ENCODE assay signal across 15 cellular contexts in the genomic region with DNA sequence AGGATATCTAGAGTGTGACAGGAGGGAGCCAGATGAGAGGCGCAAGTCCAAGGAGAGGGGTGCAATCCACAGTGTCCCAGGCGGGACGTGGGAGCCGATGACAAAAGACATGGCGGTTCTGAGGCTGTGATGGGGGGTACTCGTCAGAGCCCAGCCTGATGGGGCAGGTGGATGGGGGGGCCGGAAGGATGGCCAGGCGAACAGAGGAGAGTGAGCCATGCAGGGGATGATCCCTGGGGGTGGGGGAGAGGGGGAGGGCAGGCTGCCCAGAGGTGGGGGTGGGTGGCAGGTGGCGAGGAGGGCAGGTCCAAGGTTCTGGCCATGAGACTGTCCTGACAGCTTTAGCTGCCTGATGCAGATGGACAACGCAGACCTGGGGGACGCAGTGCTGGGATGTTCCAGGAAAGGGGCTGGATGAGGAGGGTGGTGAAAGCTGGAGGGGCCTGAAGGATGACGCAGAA. TPM values are rescaled to one million over a fixed set of nuclear protein-coding genes. Genes with fewer than 3 reads are reported as not detected.
DNase-seq lines count a peak whose midpoint lies in the region; ATAC-seq, FAIRE-seq and TF ChIP-seq lines count a peak whose summit lies in the region.
"Had no signal": no experiment of that assay in that cellular context is flagged by ENCODE, and none has a peak within 500 bp of the region (broad histone marks: within the 10 kb centered on the region; RNA-seq: fewer than 3 reads in every experiment).

No MANE protein-coding gene starts in this region.

- H3K9me3 ChIP-seq in HCT116 (ENCODE audit: control insufficient read depth in 1 of 2, insufficient read depth in 1 of 2, low read depth in 1 of 2, low read length in 2 of 2) (no peaks in the 10 kb centered on the region), neural progenitor cell (ENCODE audit: low read depth) (no peaks in the 10 kb centered on the region), OCI-LY7 (ENCODE audit: low read length) (no peaks in the 10 kb centered on the region)
- no peaks in the 10 kb centered on the region for H3K9me3 ChIP-seq in CD4-positive, alpha-beta T cell (ENCODE audit: control insufficient read depth, low read length)
- H3K9me3 ChIP-seq: ovary, transverse colon had no signal

- H3K27ac ChIP-seq in HCT116 (ENCODE audit: low read depth, low read length), result no peak overlapping the region
- no peak overlapping the region for H3K27ac ChIP-seq in neural progenitor cell
- no peak overlapping the region for H3K27ac ChIP-seq in OCI-LY7 (ENCODE audit: low read depth, low read length, poor library complexity, severe bottlenecking)
- H3K27ac ChIP-seq in CD4-positive, alpha-beta T cell (ENCODE audit: low read depth, low read length), result no peak overlapping the region
- H3K27ac ChIP-seq: GM23248, ovary had no signal

- no peaks in the 10 kb centered on the region for H4K20me1 ChIP-seq in HCT116 (ENCODE audit: insufficient read depth)
- H4K20me1 ChIP-seq in neural progenitor cell (ENCODE audit: low read depth), result no peaks in the 10 kb centered on the region
- H4K20me1 ChIP-seq in OCI-LY7 (ENCODE audit: insufficient read depth, low read length), result no peaks in the 10 kb centered on the region

- H3K79me2 ChIP-seq in HCT116 (ENCODE audit: insufficient read depth, low read length) (no peaks in the 10 kb centered on the region), neural progenitor cell (ENCODE audit: low read depth) (no peaks in the 10 kb centered on the region), OCI-LY7 (ENCODE audit: insufficient read depth, low read depth, low read length) (no peaks in the 10 kb centered on the region)

- H3K27ac Mint-ChIP-seq in CD14-positive monocyte (peak overlapping the region in 4 of 7 donors; percentile 51 to 91 (median 86)), chondrocyte (ENCODE audit: unreplicated experiment) (no peak overlapping the region), neural progenitor cell (peak overlapping the region; percentile 52)
- no peak overlapping the region for H3K27ac Mint-ChIP-seq in CD4-positive, alpha-beta T cell
- H3K27ac Mint-ChIP-seq: activated CD4-positive, alpha-beta T cell treated with anti-CD3 and anti-CD28 coated beads, Interleukin-2, amount 10 ng/mL, durations not matched to agents 24 days and 14 days; B cell had no signal

- H3K9ac ChIP-seq in HCT116 (ENCODE audit: low read length) (no peak overlapping the region), neural progenitor cell (no peak overlapping the region)
- H3K9ac ChIP-seq: GM23248 had no signal

- no peak overlapping the region for H2AFZ ChIP-seq in HCT116 (ENCODE audit: low read depth, low read length, poor library complexity, severe bottlenecking)
- H2AFZ ChIP-seq in neural progenitor cell (replicated peaks), result no peak overlapping the region
- no peak overlapping the region for H2AFZ ChIP-seq in OCI-LY7 (ENCODE audit: low read length)
- H2AFZ ChIP-seq: GM23248 had no signal

- DNase-seq in CD14-positive monocyte (ENCODE audit: low spot score) (peak; percentile 41), HCT116 (ENCODE audit: low read depth, low spot score) (no peak), chondrocyte (ENCODE audit: low spot score) (peak; percentile 68), neural progenitor cell (ENCODE audit: low spot score) (no peak), HTR-8/SVneo (ENCODE audit: insufficient read length, low spot score) (no peak), OCI-LY7 (ENCODE audit: low spot score) (no peak)
- DNase-seq in CD4-positive, alpha-beta T cell, result no peak
- DNase-seq: activated CD4-positive, alpha-beta T cell treated with anti-CD3 and anti-CD28 coated beads, Interleukin-2, amount 10 ng/mL, durations not matched to agents 24 days and 14 days; amniotic stem cell had no signal

- H3K4me1 ChIP-seq in HCT116 (ENCODE audit: control insufficient read depth in 1 of 2, insufficient read depth in 2 of 2, low read length in 2 of 2) (peaks cover 13 to 38% of the 10 kb centered on the region in 2 experiments; a peak in 3 of 4 replicates), neural progenitor cell (no peaks in the 10 kb centered on the region), OCI-LY7 (ENCODE audit: insufficient read depth, low read length, poor library complexity, severe bottlenecking) (no peaks in the 10 kb centered on the region)

- FAIRE-seq in HTR-8/SVneo (lab: Jason Lieb, UNC), result no peak
- FAIRE-seq: G401.6 had no signal

- no peak for ATAC-seq in HCT116
- no peak for ATAC-seq in CD4-positive, alpha-beta T cell (ENCODE audit: poor library complexity)

- TF ChIP-seq CTCF in CD14-positive monocyte (IDR thresholded peaks at IDR 0.05) (no peak), HCT116 (IDR thresholded peaks at IDR 0.05 in 2 of 3, conservative IDR thresholded peaks at IDR 0.05 in 1 of 3; ENCODE audit: borderline replicate concordance in 1 of 3, insufficient read depth in 1 of 3, low read depth in 2 of 3, low read length in 2 of 3) (no peak), chondrocyte (IDR thresholded peaks at IDR 0.05) (no peak), neural progenitor cell (IDR thresholded peaks at IDR 0.05) (no peak), OCI-LY7 (conservative IDR thresholded peaks at IDR 0.05; ENCODE audit: low read length) (no peak)
- TF ChIP-seq CTCF in CD4-positive, alpha-beta T cell (IDR thresholded peaks at IDR 0.05), result no peak

- no peaks in the 10 kb centered on the region for H3K36me3 ChIP-seq in HCT116 (ENCODE audit: control insufficient read depth in 1 of 2, insufficient read depth in 2 of 2, low read length in 2 of 2)
- H3K36me3 ChIP-seq in neural progenitor cell, result no peaks in the 10 kb centered on the region
- H3K36me3 ChIP-seq in OCI-LY7 (ENCODE audit: insufficient read depth, low read length), result no peaks in the 10 kb centered on the region
- H3K36me3 ChIP-seq: ovary, transverse colon had no signal

- BruUV-seq in HCT116 (replicated peaks; lab: Mats Ljungman, UMichigan) (no TSS peak), OCI-LY7 (replicated peaks; lab: Mats Ljungman, UMichigan) (no TSS peak)

- H3K27me3 Mint-ChIP-seq in CD14-positive monocyte (ENCODE audit: low read depth in 3 of 3), result peaks cover 4 to 15% (median 13%) of the 10 kb centered on the region in 3 donors
- H3K27me3 Mint-ChIP-seq in chondrocyte (ENCODE audit: low read depth), result no peaks in the 10 kb centered on the region
- peaks cover 6% of the 10 kb centered on the region for H3K27me3 Mint-ChIP-seq in neural progenitor cell (ENCODE audit: insufficient read depth, low read depth)
- peaks cover 6% of the 10 kb centered on the region for H3K27me3 Mint-ChIP-seq in CD4-positive, alpha-beta T cell

- CTCF ChIA-PET in HCT116 (lab: Charles Lee), result no interaction called here
- CTCF ChIA-PET in OCI-LY7 (lab: Charles Lee; ENCODE audit: unreplicated experiment), result no interaction called here
- CTCF ChIA-PET in CD4-positive, alpha-beta T cell (lab: Charles Lee), result no interaction called here

- no peaks in the 10 kb centered on the region for H3K9me2 ChIP-seq in HCT116 (ENCODE audit: insufficient read depth)
- H3K9me2 ChIP-seq in OCI-LY7 (ENCODE audit: insufficient read depth, low read length), result no peaks in the 10 kb centered on the region

- POLR2A ChIA-PET in HCT116 (lab: Charles Lee) (no interaction called here), OCI-LY7 (lab: Charles Lee) (interaction anchor here (0.6 kb wide), 1 partner anchor 209 kb away, joined by 3 read pairs; no protein-coding TSS in a partner anchor)
- POLR2A ChIA-PET in CD4-positive, alpha-beta T cell (lab: Charles Lee), result no interaction called here

- RAD21 ChIA-PET in HCT116 (lab: Charles Lee; ENCODE audit: low non-redundant PET in 1 of 2, low total read pairs in 2 of 2, uncharacterized antibody in 2 of 2, unreplicated experiment in 2 of 2), result no interaction called here

- H3K27me3 ChIP-seq in HCT116 (ENCODE audit: insufficient read depth, low read length) (no peaks in the 10 kb centered on the region), neural progenitor cell (no peaks in the 10 kb centered on the region)
- no peaks in the 10 kb centered on the region for H3K27me3 ChIP-seq in CD4-positive, alpha-beta T cell (ENCODE audit: control insufficient read depth, insufficient read depth, low read length)
- H3K27me3 ChIP-seq: ovary, transverse colon had no signal

- TF ChIP-seq POLR2A in HCT116 (IDR thresholded peaks at IDR 0.05; ENCODE audit: borderline replicate concordance, extremely low read depth, insufficient read depth, insufficient read length), result no peak

- H3K9me3 Mint-ChIP-seq in CD14-positive monocyte, result peaks cover 0 to 3% (median 0%) of the 10 kb centered on the region in 7 donors
- no peaks in the 10 kb centered on the region for H3K9me3 Mint-ChIP-seq in chondrocyte (ENCODE audit: low read depth)
- no peaks in the 10 kb centered on the region for H3K9me3 Mint-ChIP-seq in neural progenitor cell
- no peaks in the 10 kb centered on the region for H3K9me3 Mint-ChIP-seq in CD4-positive, alpha-beta T cell
- H3K9me3 Mint-ChIP-seq: activated CD4-positive, alpha-beta T cell treated with anti-CD3 and anti-CD28 coated beads, Interleukin-2, amount 10 ng/mL, durations not matched to agents 24 days and 14 days; central memory CD8-positive, alpha-beta T cell had no signal

- H3K4me3 Mint-ChIP-seq in CD14-positive monocyte (no peak overlapping the region), chondrocyte (ENCODE audit: unreplicated experiment) (no peak overlapping the region), neural progenitor cell (no peak overlapping the region)
- H3K4me3 Mint-ChIP-seq in CD4-positive, alpha-beta T cell, result no peak overlapping the region
- H3K4me3 Mint-ChIP-seq: activated CD4-positive, alpha-beta T cell treated with anti-CD3 and anti-CD28 coated beads, Interleukin-2, amount 10 ng/mL, durations not matched to agents 24 days and 14 days; B cell; central memory CD8-positive, alpha-beta T cell had no signal

- intact Hi-C loops in CD14-positive monocyte (cut with micrococcal nuclease), result loop anchor here in 1 of 2 donors (5.0 kb wide), 1 partner anchor 34 kb away; no protein-coding TSS in a partner anchor
- intact Hi-C loops in HCT116 (cut with micrococcal nuclease), result loop anchor here (10.0 kb wide), 1 partner anchor 413 kb away; no protein-coding TSS in a partner anchor
- intact Hi-C loops in OCI-LY7 (cut with micrococcal nuclease; ENCODE audit: unreplicated experiment), result loop anchor here (5.0 to 10.0 kb wide), 3 partner anchors 34 to 423 kb away; no protein-coding TSS in a partner anchor
- intact Hi-C loops in CD4-positive, alpha-beta T cell (cut with DNase I, micrococcal nuclease), result loop anchor here in 1 of 2 experiments (10.0 kb wide), 1 partner anchor 333 kb away; a partner anchor contains a TSS

- H3F3A ChIP-seq in neural progenitor cell (ENCODE audit: low read depth), result no peaks in the 10 kb centered on the region

- H3K4me2 ChIP-seq in HCT116 (ENCODE audit: low read length) (peak overlapping the region; percentile 38), neural progenitor cell (no peak overlapping the region), OCI-LY7 (ENCODE audit: low read length) (no peak overlapping the region)

- TF ChIP-seq RAD21 in HCT116 (IDR thresholded peaks at IDR 0.05; ENCODE audit: low read depth), result no peak

- H3K4me3 ChIP-seq in HCT116 (replicated peaks in 1 of 2; ENCODE audit: low read depth in 1 of 2, low read length in 2 of 2), result no peak overlapping the region
- H3K4me3 ChIP-seq in neural progenitor cell, result no peak overlapping the region
- H3K4me3 ChIP-seq in OCI-LY7 (ENCODE audit: low read depth, low read length, poor library complexity, severe bottlenecking), result no peak overlapping the region
- H3K4me3 ChIP-seq: GM23248, ovary, transverse colon had no signal

- H3K36me3 Mint-ChIP-seq in CD14-positive monocyte (no peaks in the 10 kb centered on the region), chondrocyte (ENCODE audit: low read depth) (no peaks in the 10 kb centered on the region), neural progenitor cell (no peaks in the 10 kb centered on the region)
- no peaks in the 10 kb centered on the region for H3K36me3 Mint-ChIP-seq in CD4-positive, alpha-beta T cell (ENCODE audit: low read depth)

- H3K4me1 Mint-ChIP-seq in CD14-positive monocyte, result peaks cover 17% of the 10 kb centered on the region
- H3K4me1 Mint-ChIP-seq in chondrocyte (ENCODE audit: low read depth), result peaks cover 32% of the 10 kb centered on the region
- H3K4me1 Mint-ChIP-seq in neural progenitor cell, result peaks cover 27% of the 10 kb centered on the region
- no peaks in the 10 kb centered on the region for H3K4me1 Mint-ChIP-seq in CD4-positive, alpha-beta T cell (ENCODE audit: low read depth)

RNA-seq across cellular contexts. Expression of a gene that starts 8.8 kb away (rescaled TPM):
- polyA plus RNA-seq in CD14-positive monocyte, result not detected
- 18.1 TPM for total RNA-seq in HCT116 (2021; ENCODE audit: unreplicated experiment)
- polyA plus RNA-seq in HCT116 (2012), result 17.8 and 20.2 TPM in 2 replicates
- 302 to 607 TPM (median 595 TPM) in 3 replicates for total RNA-seq in chondrocyte
- 0.07 and 0.37 TPM in 2 replicates for total RNA-seq in neural progenitor cell (ENCODE audit: low replicate concordance)
- not detected in 2 replicates for total RNA-seq in OCI-LY7 (2014; rRNA removed; shearing (Covaris generic))
- total RNA-seq in OCI-LY7 (2022), result not detected in 2 replicates
- not detected for total RNA-seq in CD4-positive, alpha-beta T cell
- total RNA-seq: activated CD4-positive, alpha-beta T cell treated with anti-CD3 and anti-CD28 coated beads, Interleukin-2, amount 10 ng/mL, durations not matched to agents 24 days and 14 days had no signal

Comparison
In these comparisons a context has a peak if more than half of its experiments do, and no peak if none do; other contexts are left out.
1. DNase-seq: peak in CD14-positive monocyte (single experiment) and chondrocyte (single experiment); none in HCT116 (single experiment), neural progenitor cell (single experiment), HTR-8/SVneo (single experiment), OCI-LY7 (single experiment) and CD4-positive, alpha-beta T cell (0 of 10).
2. H3K27ac Mint-ChIP-seq: peak in CD14-positive monocyte (4 of 7) and neural progenitor cell (single experiment); none in chondrocyte (single experiment) and CD4-positive, alpha-beta T cell (single experiment).
3. RNA of a gene that starts 8.8 kb away (total RNA-seq): 302 to 607 TPM in chondrocyte; 18.1 TPM in HCT116 (single experiment), 0.07 to 0.37 TPM in neural progenitor cell, not detected in CD4-positive, alpha-beta T cell and not detected in OCI-LY7; every median in the first group is over 10 times any median in the second.